ENCODE assay signal across 4 cellular contexts in the genomic region with DNA sequence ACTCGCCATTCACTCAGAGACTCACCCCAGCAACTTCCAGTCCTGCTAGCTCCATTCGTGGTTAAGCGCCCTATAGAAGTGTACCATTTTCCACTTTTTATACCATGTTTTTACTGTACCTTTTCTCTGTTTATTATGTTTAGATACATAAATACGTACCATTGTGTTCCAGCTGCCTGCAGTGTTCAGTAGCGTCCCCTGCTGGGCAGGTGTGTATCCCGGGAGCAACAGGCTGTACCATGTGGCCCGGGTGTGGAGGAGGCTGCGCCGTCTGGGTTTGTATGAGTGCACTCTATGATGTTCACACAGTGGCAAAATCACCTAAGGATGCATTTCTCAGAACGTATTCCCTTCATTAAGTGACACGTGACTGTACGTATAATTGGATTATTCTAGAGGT.
DNase-seq lines count a peak whose midpoint lies in the region; ATAC-seq and TF ChIP-seq lines count a peak whose summit lies in the region.
"Not testable (repeated sequence)": the region's sequence is repeated elsewhere in the genome, so short reads cannot be mapped to it uniquely, and the experiment has no call there.

No MANE protein-coding gene starts in this region.

- TF ChIP-seq CTCF in C4-2B (conservative IDR thresholded peaks at IDR 0.05): peak; percentile 25
- peak; percentile 32; the same call in 2 of the 3 replicates for TF ChIP-seq CTCF in H9 (conservative IDR thresholded peaks at IDR 0.05)
- TF ChIP-seq CTCF in WTC11 (IDR thresholded peaks at IDR 0.05): not testable (repeated sequence)
- peak; percentile 16 for TF ChIP-seq CTCF in endodermal cell (conservative IDR thresholded peaks at IDR 0.05)

- H3K9me3 Mint-ChIP-seq in H9: peaks cover 60 to 86% of the 10 kb centered on the region in 2 experiments
- peaks cover 57% of the 10 kb centered on the region for H3K9me3 Mint-ChIP-seq in WTC11
- H3K9me3 Mint-ChIP-seq in endodermal cell: peaks cover 63% of the 10 kb centered on the region

- H2BK15ac ChIP-seq in H9 (ENCODE audit: low read depth, low read length): not testable (repeated sequence)

- not testable (repeated sequence) for H3K23ac ChIP-seq in H9 (ENCODE audit: insufficient read length, low read depth, low read length)

- H3K79me2 ChIP-seq in H9 (ENCODE audit: insufficient read depth, low read length): not testable (repeated sequence)

- not testable (repeated sequence) for H2BK120ac ChIP-seq in H9 (ENCODE audit: low read depth, low read length, poor library complexity, severe bottlenecking)

- not testable (repeated sequence) for H3K4ac ChIP-seq in H9 (ENCODE audit: low read depth, low read length)

- H3K36me3 Mint-ChIP-seq in H9 (ENCODE audit: insufficient read depth in 1 of 3, low read depth in 3 of 3); endodermal cell (ENCODE audit: low read depth): not testable (repeated sequence)
- H3K36me3 Mint-ChIP-seq in WTC11: peaks cover 19% of the 10 kb centered on the region

- H2AK5ac ChIP-seq in H9 (ENCODE audit: insufficient read length, low read length): not testable (repeated sequence)

- H3K36me3 ChIP-seq in endodermal cell (ENCODE audit: control insufficient read depth, insufficient read depth, low read length): not testable (repeated sequence)

- CTCF ChIA-PET in WTC11 (lab: Charles Lee): not testable (repeated sequence)

- H3K4me1 Mint-ChIP-seq in H9, WTC11, endodermal cell: not testable (repeated sequence)

- H4K5ac ChIP-seq in H9 (ENCODE audit: insufficient read length, low read depth, low read length): not testable (repeated sequence)

- DNase-seq in H9; WTC11 (ENCODE audit: low spot score); endodermal cell: not testable (repeated sequence)

- not testable (repeated sequence) for H3K14ac ChIP-seq in H9 (ENCODE audit: insufficient read depth, low read length)

- H3T11ph ChIP-seq in H9 (ENCODE audit: low read length): not testable (repeated sequence)

- H4K8ac ChIP-seq in H9 (replicated peaks; ENCODE audit: insufficient read length, low read depth, low read length): not testable (repeated sequence)

- not testable (repeated sequence) for H4K20me1 ChIP-seq in H9 (ENCODE audit: control insufficient read depth, insufficient read depth, insufficient read length)

- H3K9ac ChIP-seq in H9 (ENCODE audit: extremely low read depth, insufficient read length, low read length); endodermal cell (ENCODE audit: extremely low read depth, low read length, poor library complexity, severe bottlenecking): not testable (repeated sequence)

- not testable (repeated sequence) for H3K4me3 Mint-ChIP-seq in H9, WTC11, endodermal cell

- H3K27ac ChIP-seq in C4-2B; H9 (ENCODE audit: insufficient read length, low read depth, low read length); endodermal cell (ENCODE audit: low read depth, low read length): not testable (repeated sequence)

- H3K9me3 ChIP-seq in H9 (ENCODE audit: control insufficient read depth, low read depth, low read length); endodermal cell (ENCODE audit: control insufficient read depth, low read length): not testable (repeated sequence)

- H3K79me1 ChIP-seq in H9 (ENCODE audit: insufficient read depth, low read depth, low read length, poor library complexity, severe bottlenecking): not testable (repeated sequence)

- not testable (repeated sequence) for H2BK20ac ChIP-seq in H9 (ENCODE audit: low read depth, low read length, poor library complexity, severe bottlenecking)

- not testable (repeated sequence) for H3K18ac ChIP-seq in H9 (ENCODE audit: insufficient read length, low read depth, low read length)

- not testable (repeated sequence) for H3K27ac Mint-ChIP-seq in H9, WTC11, endodermal cell

- H3K27me3 ChIP-seq in H9 (ENCODE audit: insufficient read depth, low read length); endodermal cell (ENCODE audit: control insufficient read depth, insufficient read depth, low read length, poor library complexity, severe bottlenecking): not testable (repeated sequence)

- peak; percentile 39; the same call in 1 of the 2 replicates for ATAC-seq in WTC11

- WGBS in H9 (ENCODE audit: extremely low coverage, insufficient read length, low lambda C conversion rate): no CpG with 5 or more reads among the region's 12 CpGs
- WGBS in endodermal cell (ENCODE audit: insufficient coverage in 1 of 2, insufficient read length in 1 of 2), 2 experiments: 92 to 93% methylated on average over 5 to 12 of the region's 12 CpGs

- H3K4me2 ChIP-seq in H9 (ENCODE audit: insufficient read depth, insufficient read length, low read length): not testable (repeated sequence)

- not testable (repeated sequence) for H3K27me3 Mint-ChIP-seq in H9 (ENCODE audit: low read depth); WTC11 (ENCODE audit: low read depth); endodermal cell (ENCODE audit: insufficient read depth)

- H2BK5ac ChIP-seq in H9 (ENCODE audit: insufficient read length, low read length): not testable (repeated sequence)

- not testable (repeated sequence) for H2AFZ ChIP-seq in H9 (ENCODE audit: low read length)

- H3K4me1 ChIP-seq in H9 (ENCODE audit: insufficient read depth, low read length); endodermal cell (ENCODE audit: control insufficient read depth, insufficient read depth, low read length): not testable (repeated sequence)

- not testable (repeated sequence) for H4K91ac ChIP-seq in H9 (ENCODE audit: insufficient read length, low read depth, low read length)

- not testable (repeated sequence) for H3K56ac ChIP-seq in H9 (ENCODE audit: insufficient read length, low read depth, low read length)

- POLR2A ChIA-PET in WTC11 (lab: Charles Lee): not testable (repeated sequence)

- not testable (repeated sequence) for H3K4me3 ChIP-seq in endodermal cell (ENCODE audit: low read length)

- H2BK12ac ChIP-seq in H9 (ENCODE audit: insufficient read length, low read depth, low read length): not testable (repeated sequence)

- not testable (repeated sequence) for H3K23me2 ChIP-seq in H9 (ENCODE audit: insufficient read length, low read depth, low read length, poor library complexity, severe bottlenecking)
